In genomic region chr1:200960236-200960947, GRCh38 we compare ENCODE assay signal across 21 cellular contexts.
"Had no signal": no experiment of that assay in that cellular context is flagged by ENCODE, and none has a peak within 500 bp of the region (broad histone marks: within the 10 kb centered on the region; RNA-seq: fewer than 3 reads in every experiment).

No MANE protein-coding gene starts in this region.

- H3K9me3 ChIP-seq: ovary, stomach, testis had no signal

- H3K27ac Mint-ChIP-seq: activated CD4-positive, alpha-beta memory T cell treated with anti-CD3 and anti-CD28 coated beads, Interleukin-2, amount 10 ng/mL, durations not matched to agents 7 days and 5 days; activated naive CD8-positive, alpha-beta T cell; dendritic cell treated with granulocyte-macrophage colony-stimulating factor and Interleukin-4, amounts not matched to agents 40 ng/mL and 50 ng/mL, for 4 days; effector memory CD8-positive, alpha-beta T cell; T-helper 17 cell; WTC11 had no signal

- H3K4me1 Mint-ChIP-seq: activated CD4-positive, alpha-beta memory T cell treated with anti-CD3 and anti-CD28 coated beads, Interleukin-2, amount 10 ng/mL, durations not matched to agents 7 days and 5 days; central memory CD8-positive, alpha-beta T cell had no signal

- ATAC-seq: activated T-cell treated with anti-CD3 and anti-CD28 coated beads, Interleukin-2, amount 50 U/mL, for 4 hours; effector memory CD8-positive, alpha-beta T cell; T-helper 17 cell had no signal

- H3K4me1 ChIP-seq: stomach, testis had no signal

- H3K4me3 Mint-ChIP-seq: activated CD4-positive, alpha-beta memory T cell treated with anti-CD3 and anti-CD28 coated beads, Interleukin-2, amount 10 ng/mL, durations not matched to agents 7 days and 5 days; activated naive CD8-positive, alpha-beta T cell; activated T-cell treated with anti-CD3 and anti-CD28 coated beads, Interleukin-2, amount 50 U/mL, for 4 hours; central memory CD8-positive, alpha-beta T cell; dendritic cell treated with granulocyte-macrophage colony-stimulating factor and Interleukin-4, amounts not matched to agents 40 ng/mL and 50 ng/mL, for 4 days; effector memory CD8-positive, alpha-beta T cell; nephron; T-helper 17 cell; WTC11 had no signal

- DNase-seq: activated CD4-positive, alpha-beta memory T cell treated with anti-CD3 and anti-CD28 coated beads, Interleukin-2, amount 10 ng/mL, durations not matched to agents 7 days and 5 days; activated CD4-positive, alpha-beta T cell treated with anti-CD3 and anti-CD28 coated beads for 4 hours; activated gamma-delta T cell treated with Interleukin-2 at 50 U/mL for 16 hours; activated T-cell treated with anti-CD3 and anti-CD28 coated beads, Interleukin-2, amount 50 U/mL, for 4 hours; amniotic stem cell; effector memory CD8-positive, alpha-beta T cell; foreskin melanocyte; mesendoderm; ovary; stimulated activated CD4-positive, alpha-beta T cell treated with anti-CD3 and anti-CD28 coated beads, Interleukin-12 subunit alpha, Interleukin-12 subunit beta, amount 100 ng/mL, for 4 hours; stimulated activated CD4-positive, alpha-beta T cell treated with anti-CD3 and anti-CD28 coated beads, Interleukin-2, amount 100 ng/mL, for 24 hours; stomach; T-helper 17 cell; testis had no signal

- H3K9me3 Mint-ChIP-seq: activated CD4-positive, alpha-beta memory T cell treated with anti-CD3 and anti-CD28 coated beads, Interleukin-2, amount 10 ng/mL, durations not matched to agents 7 days and 5 days; activated T-cell treated with anti-CD3 and anti-CD28 coated beads, Interleukin-2, amount 50 U/mL, for 4 hours; central memory CD8-positive, alpha-beta T cell; dendritic cell treated with granulocyte-macrophage colony-stimulating factor and Interleukin-4, amounts not matched to agents 40 ng/mL and 50 ng/mL, for 4 days; effector memory CD8-positive, alpha-beta T cell; nephron; WTC11 had no signal

- H3K27me3 ChIP-seq: ovary, testis had no signal

- H3K4me3 ChIP-seq: ovary, stomach, testis had no signal

- H3K27me3 Mint-ChIP-seq: activated naive CD8-positive, alpha-beta T cell; central memory CD8-positive, alpha-beta T cell; T-helper 17 cell had no signal

- H3K36me3 ChIP-seq: ovary, stomach had no signal

- H3K36me3 Mint-ChIP-seq: activated naive CD8-positive, alpha-beta T cell; brain; WTC11 had no signal

- H3K27ac ChIP-seq: epithelial cell of prostate, ovary, stomach, testis had no signal
